In the genomic region with DNA sequence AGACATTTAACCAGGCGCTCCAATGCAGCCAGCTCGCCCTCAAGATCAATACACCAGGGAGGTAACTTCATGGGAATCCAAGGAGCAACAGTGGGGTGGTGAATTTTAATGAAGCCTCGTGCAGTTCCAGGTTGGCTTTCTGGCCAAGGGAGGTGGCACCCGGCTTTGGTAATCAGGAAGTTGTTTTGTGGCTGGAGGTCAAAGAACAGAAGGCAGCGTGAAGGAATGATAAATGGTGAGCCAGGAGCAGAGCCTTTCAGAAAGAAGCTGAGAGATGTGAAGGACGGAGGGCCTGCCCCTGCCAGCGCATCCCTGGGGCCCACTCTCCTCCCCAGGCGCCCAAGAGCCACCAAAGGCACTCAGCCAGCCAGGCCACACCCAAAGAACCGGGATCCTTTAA, we compare ENCODE assay signal across 15 cellular contexts.
A peak's percentile ranks its signal among the peaks of the same experiment; 100 is the strongest.
DNase-seq lines count a peak whose midpoint lies in the region; ATAC-seq, FAIRE-seq and TF ChIP-seq lines count a peak whose summit lies in the region.
"Had no signal": no experiment of that assay in that cellular context is flagged by ENCODE, and none has a peak within 500 bp of the region (broad histone marks: within the 10 kb centered on the region; RNA-seq: fewer than 3 reads in every experiment).

No MANE protein-coding gene starts in this region.

- H3K4me3 ChIP-seq in MG63 (no peak overlapping the region), astrocyte (ENCODE audit: insufficient read depth, low read depth, low read length) (no peak overlapping the region), right lobe of liver (no peak overlapping the region), gastrocnemius medialis (no peak overlapping the region)

- H3K27ac ChIP-seq in astrocyte (ENCODE audit: low read depth, low read length) (no peak overlapping the region), right lobe of liver (no peak overlapping the region), gastrocnemius medialis (peak overlapping the region in 3 of 4 donors; percentile 23 to 36 (median 33))
- H3K27ac ChIP-seq: foreskin keratinocyte had no signal

- in situ Hi-C loops in gastrocnemius medialis (cut with MboI; ENCODE audit: low sequenced_read_pairs in 4 of 4) = no loop called here

- no peaks in the 10 kb centered on the region for H4K20me1 ChIP-seq in astrocyte (ENCODE audit: insufficient read depth, low read length)

- peaks cover 30% of the 10 kb centered on the region for H3K4me1 Mint-ChIP-seq in astrocyte (ENCODE audit: low read depth, unreplicated experiment)
- peaks cover 13% of the 10 kb centered on the region for H3K4me1 Mint-ChIP-seq in stimulated activated memory B cell treated with anti-CD40 and anti-IgM and Interleukin-4, amounts not matched to agents 10 μg/mL and 1 μg/mL and 100 μg/mL, for 72 hours

- peak; percentile 33 for DNase-seq in MG63
- DNase-seq in astrocyte (ENCODE audit: low read depth) = no peak
- DNase-seq in right lobe of liver = no peak
- DNase-seq in gastrocnemius medialis = no peak
- DNase-seq in NCI-H1105 (lab: John Stamatoyannopoulos, UW) = no peak
- DNase-seq in NCI-H2227 (lab: John Stamatoyannopoulos, UW; ENCODE audit: unreplicated experiment) = no peak
- DNase-seq: activated CD8-positive, alpha-beta memory T cell treated with anti-CD3 and anti-CD28 coated beads, Interleukin-2, amount 50 U/mL, for 4 hours; foreskin keratinocyte; HCEC 1CT; NCI-H1694 had no signal

- no peak overlapping the region for H3K9ac ChIP-seq in astrocyte (ENCODE audit: low read length)

- no peaks in the 10 kb centered on the region for H3K27me3 ChIP-seq in MG63
- no peaks in the 10 kb centered on the region for H3K27me3 ChIP-seq in astrocyte (ENCODE audit: insufficient read depth, low read length)
- no peaks in the 10 kb centered on the region for H3K27me3 ChIP-seq in right lobe of liver
- H3K27me3 ChIP-seq in gastrocnemius medialis = no peaks in the 10 kb centered on the region
- H3K27me3 ChIP-seq: foreskin keratinocyte had no signal

- peak overlapping the region; percentile 20 for H2AFZ ChIP-seq in astrocyte (ENCODE audit: low read depth, low read length)

- H3K4me1 ChIP-seq in astrocyte (ENCODE audit: insufficient read depth, low read length) = peaks cover 28% of the 10 kb centered on the region
- H3K4me1 ChIP-seq in right lobe of liver = no peaks in the 10 kb centered on the region
- H3K4me1 ChIP-seq in gastrocnemius medialis = peaks cover 17 to 19% of the 10 kb centered on the region in 2 donors

- H3K4me3 Mint-ChIP-seq in astrocyte (ENCODE audit: unreplicated experiment) = no peak overlapping the region
- H3K4me3 Mint-ChIP-seq in stimulated activated memory B cell treated with anti-CD40 and anti-IgM and Interleukin-4, amounts not matched to agents 10 μg/mL and 1 μg/mL and 100 μg/mL, for 72 hours = no peak overlapping the region
- H3K4me3 Mint-ChIP-seq: CD14-positive monocyte had no signal

- TF ChIP-seq POLR2A in right lobe of liver (IDR thresholded peaks at IDR 0.05) = no peak
- TF ChIP-seq POLR2A in gastrocnemius medialis (IDR thresholded peaks at IDR 0.05) = no peak

- no peak for FAIRE-seq in astrocyte (lab: Jason Lieb, UNC)
- FAIRE-seq: G401.6, HTR-8/SVneo had no signal

- H3K79me2 ChIP-seq in astrocyte (ENCODE audit: insufficient read depth, low read length) = no peaks in the 10 kb centered on the region

- ATAC-seq in right lobe of liver (peak in 3 of 4 donors; percentile 27 to 42 (median 32)), gastrocnemius medialis (no peak), GM18909 (IDR thresholded peaks at IDR 0.05; ENCODE audit: poor library complexity, unreplicated experiment) (no peak)
- no peak for ATAC-seq in stimulated activated memory B cell treated with anti-CD40 and anti-IgM and Interleukin-4, amounts not matched to agents 10 μg/mL and 1 μg/mL and 100 μg/mL, for 72 hours
- ATAC-seq: foreskin keratinocyte had no signal

- H3K4me2 ChIP-seq in astrocyte (ENCODE audit: low read length) = peak overlapping the region; percentile 52

- H3K27me3 Mint-ChIP-seq in astrocyte (ENCODE audit: low read depth, unreplicated experiment) = no peaks in the 10 kb centered on the region
- H3K27me3 Mint-ChIP-seq in stimulated activated memory B cell treated with anti-CD40 and anti-IgM and Interleukin-4, amounts not matched to agents 10 μg/mL and 1 μg/mL and 100 μg/mL, for 72 hours = peaks cover 11% of the 10 kb centered on the region

- H3K27ac Mint-ChIP-seq in astrocyte (ENCODE audit: unreplicated experiment) = no peak overlapping the region
- H3K27ac Mint-ChIP-seq in stimulated activated memory B cell treated with anti-CD40 and anti-IgM and Interleukin-4, amounts not matched to agents 10 μg/mL and 1 μg/mL and 100 μg/mL, for 72 hours = no peak overlapping the region

- H3K36me3 Mint-ChIP-seq in astrocyte (ENCODE audit: low read depth, unreplicated experiment) = peaks cover 3% of the 10 kb centered on the region
- no peaks in the 10 kb centered on the region for H3K36me3 Mint-ChIP-seq in stimulated activated memory B cell treated with anti-CD40 and anti-IgM and Interleukin-4, amounts not matched to agents 10 μg/mL and 1 μg/mL and 100 μg/mL, for 72 hours
- H3K36me3 Mint-ChIP-seq: CD14-positive monocyte had no signal

- H3K9me3 ChIP-seq in MG63 (no peaks in the 10 kb centered on the region), astrocyte (ENCODE audit: insufficient read depth, low read depth, low read length) (no peaks in the 10 kb centered on the region), right lobe of liver (no peaks in the 10 kb centered on the region), gastrocnemius medialis (no peaks in the 10 kb centered on the region)

- intact Hi-C loops in right lobe of liver (cut with DNase I) (no loop called here), gastrocnemius medialis (cut with DNase I; ENCODE audit: low total_unique reads) (loop anchor here (5.0 to 10.0 kb wide), 2 partner anchors 208 to 280 kb away; no protein-coding TSS in a partner anchor)

- no peaks in the 10 kb centered on the region for H3K9me3 Mint-ChIP-seq in astrocyte (ENCODE audit: unreplicated experiment)
- no peaks in the 10 kb centered on the region for H3K9me3 Mint-ChIP-seq in stimulated activated memory B cell treated with anti-CD40 and anti-IgM and Interleukin-4, amounts not matched to agents 10 μg/mL and 1 μg/mL and 100 μg/mL, for 72 hours

- TF ChIP-seq CTCF in astrocyte (IDR thresholded peaks at IDR 0.05; ENCODE audit: insufficient read depth, low read depth, low read length) = no peak
- no peak for TF ChIP-seq CTCF in right lobe of liver (IDR thresholded peaks at IDR 0.05)
- TF ChIP-seq CTCF in gastrocnemius medialis (IDR thresholded peaks at IDR 0.05 in 4 of 5, conservative IDR thresholded peaks at IDR 0.05 in 1 of 5) = no peak

- H3K36me3 ChIP-seq in MG63 (no peaks in the 10 kb centered on the region), astrocyte (ENCODE audit: insufficient read depth, low read length) (no peaks in the 10 kb centered on the region), right lobe of liver (no peaks in the 10 kb centered on the region), gastrocnemius medialis (no peaks in the 10 kb centered on the region)

- 47% methylated on average over 9 of the region's 9 CpGs for WGBS in right lobe of liver (ENCODE audit: insufficient coverage, low coverage, low lambda C conversion rate, missing lambda C conversion rate)

Comparison
In these comparisons a context has a peak if more than half of its experiments do, and no peak if none do; other contexts are left out.
1. H3K27ac ChIP-seq: peak in gastrocnemius medialis (3 of 4); none in astrocyte (single experiment) and right lobe of liver (0 of 3).
2. ATAC-seq: peak in right lobe of liver (3 of 4); none in gastrocnemius medialis (0 of 2), GM18909 (single experiment) and stimulated activated memory B cell treated with anti-CD40 and anti-IgM and Interleukin-4, amounts not matched to agents 10 μg/mL and 1 μg/mL and 100 μg/mL, for 72 hours (single experiment).